1 cellular context compared by ENCODE assay signal in the genomic region with DNA sequence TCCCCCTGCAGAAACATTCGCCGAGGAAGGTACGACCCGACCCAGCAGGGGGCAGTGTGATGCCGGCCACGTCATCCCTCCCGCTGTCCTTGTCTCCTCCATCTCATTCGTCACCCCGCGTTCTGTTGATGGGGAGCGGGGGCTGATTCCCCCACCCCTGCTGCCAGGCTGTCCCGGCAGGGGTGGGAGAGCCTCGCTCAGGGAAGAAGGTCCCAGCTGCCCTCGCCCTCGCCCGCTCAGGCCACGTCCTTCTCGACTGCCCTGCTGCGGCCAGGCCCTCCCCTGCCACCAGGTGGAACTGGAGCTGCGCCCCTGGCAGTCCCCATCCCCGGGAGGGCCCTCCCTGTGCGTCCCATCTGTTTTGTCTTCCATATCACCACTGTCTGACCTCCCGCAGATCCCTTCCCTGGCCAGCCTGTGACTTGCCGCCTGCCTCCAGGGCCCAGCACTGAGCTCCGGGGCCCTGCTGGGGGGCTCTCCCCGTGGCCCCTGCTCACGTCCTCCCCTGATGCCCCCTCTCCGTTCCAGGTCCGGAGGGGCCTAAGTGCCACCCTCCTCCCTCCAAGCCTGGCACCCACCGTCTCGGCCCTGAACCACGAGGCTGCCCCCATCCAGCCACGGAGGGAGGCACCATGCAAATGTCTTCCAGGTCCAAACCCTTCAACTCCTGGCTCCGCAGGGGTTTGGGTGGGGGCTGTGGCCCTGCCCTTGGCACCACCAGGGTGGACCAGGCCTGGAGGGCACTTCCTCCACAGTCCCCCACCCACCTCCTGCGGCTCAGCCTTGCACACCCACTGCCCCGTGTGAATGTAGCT.
TF ChIP-seq lines count a peak whose summit lies in the region.

No MANE protein-coding gene starts in this region.

TF ChIP-seq in HepG2, 621 proteins besides CTCF, POLR2A, EP300 and RAD21 (continued from another document and continues in another):
- TF ChIP-seq, protein P1, sequence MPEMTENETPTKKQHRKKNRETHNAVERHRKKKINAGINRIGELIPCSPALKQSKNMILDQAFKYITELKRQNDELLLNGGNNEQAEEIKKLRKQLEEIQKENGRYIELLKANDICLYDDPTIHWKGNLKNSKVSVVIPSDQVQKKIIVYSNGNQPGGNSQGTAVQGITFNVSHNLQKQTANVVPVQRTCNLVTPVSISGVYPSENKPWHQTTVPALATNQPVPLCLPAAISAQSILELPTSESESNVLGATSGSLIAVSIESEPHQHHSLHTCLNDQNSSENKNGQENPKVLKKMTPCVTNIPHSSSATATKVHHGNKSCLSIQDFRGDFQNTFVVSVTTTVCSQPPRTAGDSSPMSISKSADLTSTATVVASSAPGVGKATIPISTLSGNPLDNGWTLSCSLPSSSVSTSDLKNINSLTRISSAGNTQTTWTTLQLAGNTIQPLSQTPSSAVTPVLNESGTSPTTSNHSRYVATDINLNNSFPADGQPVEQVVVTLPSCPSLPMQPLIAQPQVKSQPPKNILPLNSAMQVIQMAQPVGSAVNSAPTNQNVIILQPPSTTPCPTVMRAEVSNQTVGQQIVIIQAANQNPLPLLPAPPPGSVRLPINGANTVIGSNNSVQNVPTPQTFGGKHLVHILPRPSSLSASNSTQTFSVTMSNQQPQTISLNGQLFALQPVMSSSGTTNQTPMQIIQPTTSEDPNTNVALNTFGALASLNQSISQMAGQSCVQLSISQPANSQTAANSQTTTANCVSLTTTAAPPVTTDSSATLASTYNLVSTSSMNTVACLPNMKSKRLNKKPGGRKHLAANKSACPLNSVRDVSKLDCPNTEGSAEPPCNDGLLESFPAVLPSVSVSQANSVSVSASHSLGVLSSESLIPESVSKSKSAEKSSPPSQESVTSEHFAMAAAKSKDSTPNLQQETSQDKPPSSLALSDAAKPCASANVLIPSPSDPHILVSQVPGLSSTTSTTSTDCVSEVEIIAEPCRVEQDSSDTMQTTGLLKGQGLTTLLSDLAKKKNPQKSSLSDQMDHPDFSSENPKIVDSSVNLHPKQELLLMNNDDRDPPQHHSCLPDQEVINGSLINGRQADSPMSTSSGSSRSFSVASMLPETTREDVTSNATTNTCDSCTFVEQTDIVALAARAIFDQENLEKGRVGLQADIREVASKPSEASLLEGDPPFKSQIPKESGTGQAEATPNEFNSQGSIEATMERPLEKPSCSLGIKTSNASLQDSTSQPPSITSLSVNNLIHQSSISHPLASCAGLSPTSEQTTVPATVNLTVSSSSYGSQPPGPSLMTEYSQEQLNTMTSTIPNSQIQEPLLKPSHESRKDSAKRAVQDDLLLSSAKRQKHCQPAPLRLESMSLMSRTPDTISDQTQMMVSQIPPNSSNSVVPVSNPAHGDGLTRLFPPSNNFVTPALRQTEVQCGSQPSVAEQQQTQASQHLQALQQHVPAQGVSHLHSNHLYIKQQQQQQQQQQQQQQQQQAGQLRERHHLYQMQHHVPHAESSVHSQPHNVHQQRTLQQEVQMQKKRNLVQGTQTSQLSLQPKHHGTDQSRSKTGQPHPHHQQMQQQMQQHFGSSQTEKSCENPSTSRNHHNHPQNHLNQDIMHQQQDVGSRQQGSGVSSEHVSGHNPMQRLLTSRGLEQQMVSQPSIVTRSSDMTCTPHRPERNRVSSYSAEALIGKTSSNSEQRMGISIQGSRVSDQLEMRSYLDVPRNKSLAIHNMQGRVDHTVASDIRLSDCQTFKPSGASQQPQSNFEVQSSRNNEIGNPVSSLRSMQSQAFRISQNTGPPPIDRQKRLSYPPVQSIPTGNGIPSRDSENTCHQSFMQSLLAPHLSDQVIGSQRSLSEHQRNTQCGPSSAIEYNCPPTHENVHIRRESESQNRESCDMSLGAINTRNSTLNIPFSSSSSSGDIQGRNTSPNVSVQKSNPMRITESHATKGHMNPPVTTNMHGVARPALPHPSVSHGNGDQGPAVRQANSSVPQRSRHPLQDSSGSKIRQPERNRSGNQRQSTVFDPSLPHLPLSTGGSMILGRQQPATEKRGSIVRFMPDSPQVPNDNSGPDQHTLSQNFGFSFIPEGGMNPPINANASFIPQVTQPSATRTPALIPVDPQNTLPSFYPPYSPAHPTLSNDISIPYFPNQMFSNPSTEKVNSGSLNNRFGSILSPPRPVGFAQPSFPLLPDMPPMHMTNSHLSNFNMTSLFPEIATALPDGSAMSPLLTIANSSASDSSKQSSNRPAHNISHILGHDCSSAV (CRISPR knock-in tag; IDR thresholded peaks at IDR 0.05; ENCODE audit: borderline replicate concordance) = no peak
- no peak for TF ChIP-seq ZNF569 (CRISPR knock-in tag; IDR thresholded peaks at IDR 0.05; ENCODE audit: borderline replicate concordance)
- TF ChIP-seq NFYC (CRISPR knock-in tag; IDR thresholded peaks at IDR 0.05) = 0 out of 2 replicates have a peak, but pooled peaks have one; percentile 30
- TF ChIP-seq, protein P2, sequence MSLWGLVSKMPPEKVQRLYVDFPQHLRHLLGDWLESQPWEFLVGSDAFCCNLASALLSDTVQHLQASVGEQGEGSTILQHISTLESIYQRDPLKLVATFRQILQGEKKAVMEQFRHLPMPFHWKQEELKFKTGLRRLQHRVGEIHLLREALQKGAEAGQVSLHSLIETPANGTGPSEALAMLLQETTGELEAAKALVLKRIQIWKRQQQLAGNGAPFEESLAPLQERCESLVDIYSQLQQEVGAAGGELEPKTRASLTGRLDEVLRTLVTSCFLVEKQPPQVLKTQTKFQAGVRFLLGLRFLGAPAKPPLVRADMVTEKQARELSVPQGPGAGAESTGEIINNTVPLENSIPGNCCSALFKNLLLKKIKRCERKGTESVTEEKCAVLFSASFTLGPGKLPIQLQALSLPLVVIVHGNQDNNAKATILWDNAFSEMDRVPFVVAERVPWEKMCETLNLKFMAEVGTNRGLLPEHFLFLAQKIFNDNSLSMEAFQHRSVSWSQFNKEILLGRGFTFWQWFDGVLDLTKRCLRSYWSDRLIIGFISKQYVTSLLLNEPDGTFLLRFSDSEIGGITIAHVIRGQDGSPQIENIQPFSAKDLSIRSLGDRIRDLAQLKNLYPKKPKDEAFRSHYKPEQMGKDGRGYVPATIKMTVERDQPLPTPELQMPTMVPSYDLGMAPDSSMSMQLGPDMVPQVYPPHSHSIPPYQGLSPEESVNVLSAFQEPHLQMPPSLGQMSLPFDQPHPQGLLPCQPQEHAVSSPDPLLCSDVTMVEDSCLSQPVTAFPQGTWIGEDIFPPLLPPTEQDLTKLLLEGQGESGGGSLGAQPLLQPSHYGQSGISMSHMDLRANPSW (CRISPR knock-in tag; IDR thresholded peaks at IDR 0.05; ENCODE audit: borderline replicate concordance) = no peak; the same call in 1 of the 2 replicates
- TF ChIP-seq FOXO1 (CRISPR knock-in tag; IDR thresholded peaks at IDR 0.05) = peak; percentile 40; the same call in 1 of the 2 replicates
- TF ChIP-seq, protein P3, sequence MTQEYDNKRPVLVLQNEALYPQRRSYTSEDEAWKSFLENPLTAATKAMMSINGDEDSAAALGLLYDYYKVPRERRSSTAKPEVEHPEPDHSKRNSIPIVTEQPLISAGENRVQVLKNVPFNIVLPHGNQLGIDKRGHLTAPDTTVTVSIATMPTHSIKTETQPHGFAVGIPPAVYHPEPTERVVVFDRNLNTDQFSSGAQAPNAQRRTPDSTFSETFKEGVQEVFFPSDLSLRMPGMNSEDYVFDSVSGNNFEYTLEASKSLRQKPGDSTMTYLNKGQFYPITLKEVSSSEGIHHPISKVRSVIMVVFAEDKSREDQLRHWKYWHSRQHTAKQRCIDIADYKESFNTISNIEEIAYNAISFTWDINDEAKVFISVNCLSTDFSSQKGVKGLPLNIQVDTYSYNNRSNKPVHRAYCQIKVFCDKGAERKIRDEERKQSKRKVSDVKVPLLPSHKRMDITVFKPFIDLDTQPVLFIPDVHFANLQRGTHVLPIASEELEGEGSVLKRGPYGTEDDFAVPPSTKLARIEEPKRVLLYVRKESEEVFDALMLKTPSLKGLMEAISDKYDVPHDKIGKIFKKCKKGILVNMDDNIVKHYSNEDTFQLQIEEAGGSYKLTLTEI (CRISPR knock-in tag; conservative IDR thresholded peaks at IDR 0.05) = no peak
- TF ChIP-seq ZFP62 (CRISPR knock-in tag; IDR thresholded peaks at IDR 0.05) = no peak
- TF ChIP-seq, protein P4, sequence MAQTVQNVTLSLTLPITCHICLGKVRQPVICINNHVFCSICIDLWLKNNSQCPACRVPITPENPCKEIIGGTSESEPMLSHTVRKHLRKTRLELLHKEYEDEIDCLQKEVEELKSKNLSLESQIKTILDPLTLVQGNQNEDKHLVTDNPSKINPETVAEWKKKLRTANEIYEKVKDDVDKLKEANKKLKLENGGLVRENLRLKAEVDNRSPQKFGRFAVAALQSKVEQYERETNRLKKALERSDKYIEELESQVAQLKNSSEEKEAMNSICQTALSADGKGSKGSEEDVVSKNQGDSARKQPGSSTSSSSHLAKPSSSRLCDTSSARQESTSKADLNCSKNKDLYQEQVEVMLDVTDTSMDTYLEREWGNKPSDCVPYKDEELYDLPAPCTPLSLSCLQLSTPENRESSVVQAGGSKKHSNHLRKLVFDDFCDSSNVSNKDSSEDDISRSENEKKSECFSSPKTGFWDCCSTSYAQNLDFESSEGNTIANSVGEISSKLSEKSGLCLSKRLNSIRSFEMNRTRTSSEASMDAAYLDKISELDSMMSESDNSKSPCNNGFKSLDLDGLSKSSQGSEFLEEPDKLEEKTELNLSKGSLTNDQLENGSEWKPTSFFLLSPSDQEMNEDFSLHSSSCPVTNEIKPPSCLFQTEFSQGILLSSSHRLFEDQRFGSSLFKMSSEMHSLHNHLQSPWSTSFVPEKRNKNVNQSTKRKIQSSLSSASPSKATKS (CRISPR knock-in tag; IDR thresholded peaks at IDR 0.05) = no peak
- TF ChIP-seq, protein P5, sequence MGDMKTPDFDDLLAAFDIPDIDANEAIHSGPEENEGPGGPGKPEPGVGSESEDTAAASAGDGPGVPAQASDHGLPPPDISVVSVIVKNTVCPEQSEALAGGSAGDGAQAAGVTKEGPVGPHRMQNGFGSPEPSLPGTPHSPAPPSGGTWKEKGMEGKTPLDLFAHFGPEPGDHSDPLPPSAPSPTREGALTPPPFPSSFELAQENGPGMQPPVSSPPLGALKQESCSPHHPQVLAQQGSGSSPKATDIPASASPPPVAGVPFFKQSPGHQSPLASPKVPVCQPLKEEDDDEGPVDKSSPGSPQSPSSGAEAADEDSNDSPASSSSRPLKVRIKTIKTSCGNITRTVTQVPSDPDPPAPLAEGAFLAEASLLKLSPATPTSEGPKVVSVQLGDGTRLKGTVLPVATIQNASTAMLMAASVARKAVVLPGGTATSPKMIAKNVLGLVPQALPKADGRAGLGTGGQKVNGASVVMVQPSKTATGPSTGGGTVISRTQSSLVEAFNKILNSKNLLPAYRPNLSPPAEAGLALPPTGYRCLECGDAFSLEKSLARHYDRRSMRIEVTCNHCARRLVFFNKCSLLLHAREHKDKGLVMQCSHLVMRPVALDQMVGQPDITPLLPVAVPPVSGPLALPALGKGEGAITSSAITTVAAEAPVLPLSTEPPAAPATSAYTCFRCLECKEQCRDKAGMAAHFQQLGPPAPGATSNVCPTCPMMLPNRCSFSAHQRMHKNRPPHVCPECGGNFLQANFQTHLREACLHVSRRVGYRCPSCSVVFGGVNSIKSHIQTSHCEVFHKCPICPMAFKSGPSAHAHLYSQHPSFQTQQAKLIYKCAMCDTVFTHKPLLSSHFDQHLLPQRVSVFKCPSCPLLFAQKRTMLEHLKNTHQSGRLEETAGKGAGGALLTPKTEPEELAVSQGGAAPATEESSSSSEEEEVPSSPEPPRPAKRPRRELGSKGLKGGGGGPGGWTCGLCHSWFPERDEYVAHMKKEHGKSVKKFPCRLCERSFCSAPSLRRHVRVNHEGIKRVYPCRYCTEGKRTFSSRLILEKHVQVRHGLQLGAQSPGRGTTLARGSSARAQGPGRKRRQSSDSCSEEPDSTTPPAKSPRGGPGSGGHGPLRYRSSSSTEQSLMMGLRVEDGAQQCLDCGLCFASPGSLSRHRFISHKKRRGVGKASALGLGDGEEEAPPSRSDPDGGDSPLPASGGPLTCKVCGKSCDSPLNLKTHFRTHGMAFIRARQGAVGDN (CRISPR knock-in tag; IDR thresholded peaks at IDR 0.05) = peak; percentile 80
- no peak for TF ChIP-seq KDM1A (CRISPR knock-in tag; IDR thresholded peaks at IDR 0.05)
- no peak for TF ChIP-seq ZNF75D (CRISPR knock-in tag; IDR thresholded peaks at IDR 0.05; ENCODE audit: borderline replicate concordance)
- no peak for TF ChIP-seq ZNF382 (CRISPR knock-in tag; IDR thresholded peaks at IDR 0.05; ENCODE audit: borderline replicate concordance)
- TF ChIP-seq MED1 (CRISPR knock-in tag; IDR thresholded peaks at IDR 0.05) = no peak
- TF ChIP-seq, protein P6, sequence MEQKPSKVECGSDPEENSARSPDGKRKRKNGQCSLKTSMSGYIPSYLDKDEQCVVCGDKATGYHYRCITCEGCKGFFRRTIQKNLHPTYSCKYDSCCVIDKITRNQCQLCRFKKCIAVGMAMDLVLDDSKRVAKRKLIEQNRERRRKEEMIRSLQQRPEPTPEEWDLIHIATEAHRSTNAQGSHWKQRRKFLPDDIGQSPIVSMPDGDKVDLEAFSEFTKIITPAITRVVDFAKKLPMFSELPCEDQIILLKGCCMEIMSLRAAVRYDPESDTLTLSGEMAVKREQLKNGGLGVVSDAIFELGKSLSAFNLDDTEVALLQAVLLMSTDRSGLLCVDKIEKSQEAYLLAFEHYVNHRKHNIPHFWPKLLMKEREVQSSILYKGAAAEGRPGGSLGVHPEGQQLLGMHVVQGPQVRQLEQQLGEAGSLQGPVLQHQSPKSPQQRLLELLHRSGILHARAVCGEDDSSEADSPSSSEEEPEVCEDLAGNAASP (CRISPR knock-in tag; IDR thresholded peaks at IDR 0.05; ENCODE audit: borderline replicate concordance) = peak; percentile 37; the same call in 1 of the 2 replicates
- TF ChIP-seq, protein P7, sequence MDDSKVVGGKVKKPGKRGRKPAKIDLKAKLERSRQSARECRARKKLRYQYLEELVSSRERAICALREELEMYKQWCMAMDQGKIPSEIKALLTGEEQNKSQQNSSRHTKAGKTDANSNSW (CRISPR knock-in tag; IDR thresholded peaks at IDR 0.05; ENCODE audit: borderline replicate concordance) = no peak
- TF ChIP-seq, protein P8, sequence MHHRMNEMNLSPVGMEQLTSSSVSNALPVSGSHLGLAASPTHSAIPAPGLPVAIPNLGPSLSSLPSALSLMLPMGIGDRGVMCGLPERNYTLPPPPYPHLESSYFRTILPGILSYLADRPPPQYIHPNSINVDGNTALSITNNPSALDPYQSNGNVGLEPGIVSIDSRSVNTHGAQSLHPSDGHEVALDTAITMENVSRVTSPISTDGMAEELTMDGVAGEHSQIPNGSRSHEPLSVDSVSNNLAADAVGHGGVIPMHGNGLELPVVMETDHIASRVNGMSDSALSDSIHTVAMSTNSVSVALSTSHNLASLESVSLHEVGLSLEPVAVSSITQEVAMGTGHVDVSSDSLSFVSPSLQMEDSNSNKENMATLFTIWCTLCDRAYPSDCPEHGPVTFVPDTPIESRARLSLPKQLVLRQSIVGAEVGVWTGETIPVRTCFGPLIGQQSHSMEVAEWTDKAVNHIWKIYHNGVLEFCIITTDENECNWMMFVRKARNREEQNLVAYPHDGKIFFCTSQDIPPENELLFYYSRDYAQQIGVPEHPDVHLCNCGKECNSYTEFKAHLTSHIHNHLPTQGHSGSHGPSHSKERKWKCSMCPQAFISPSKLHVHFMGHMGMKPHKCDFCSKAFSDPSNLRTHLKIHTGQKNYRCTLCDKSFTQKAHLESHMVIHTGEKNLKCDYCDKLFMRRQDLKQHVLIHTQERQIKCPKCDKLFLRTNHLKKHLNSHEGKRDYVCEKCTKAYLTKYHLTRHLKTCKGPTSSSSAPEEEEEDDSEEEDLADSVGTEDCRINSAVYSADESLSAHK (CRISPR knock-in tag; IDR thresholded peaks at IDR 0.05; ENCODE audit: borderline replicate concordance) = no peak
- TF ChIP-seq ZNF878 (CRISPR knock-in tag; IDR thresholded peaks at IDR 0.05) = no peak
- TF ChIP-seq MED8 (CRISPR knock-in tag; IDR thresholded peaks at IDR 0.05; ENCODE audit: insufficient replicate concordance) = no peak
- TF ChIP-seq TOE1 (CRISPR knock-in tag; IDR thresholded peaks at IDR 0.05) = no peak
- peak; percentile 16; the same call in 1 of the 2 replicates for TF ChIP-seq CBX5 (CRISPR knock-in tag; IDR thresholded peaks at IDR 0.05; ENCODE audit: borderline replicate concordance)
- TF ChIP-seq, protein P9, sequence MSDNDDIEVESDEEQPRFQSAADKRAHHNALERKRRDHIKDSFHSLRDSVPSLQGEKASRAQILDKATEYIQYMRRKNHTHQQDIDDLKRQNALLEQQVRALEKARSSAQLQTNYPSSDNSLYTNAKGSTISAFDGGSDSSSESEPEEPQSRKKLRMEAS (IDR thresholded peaks at IDR 0.05) = peak; percentile 65; the same call in 1 of the 2 replicates
